18 cellular contexts compared by ENCODE assay signal in the genomic region with DNA sequence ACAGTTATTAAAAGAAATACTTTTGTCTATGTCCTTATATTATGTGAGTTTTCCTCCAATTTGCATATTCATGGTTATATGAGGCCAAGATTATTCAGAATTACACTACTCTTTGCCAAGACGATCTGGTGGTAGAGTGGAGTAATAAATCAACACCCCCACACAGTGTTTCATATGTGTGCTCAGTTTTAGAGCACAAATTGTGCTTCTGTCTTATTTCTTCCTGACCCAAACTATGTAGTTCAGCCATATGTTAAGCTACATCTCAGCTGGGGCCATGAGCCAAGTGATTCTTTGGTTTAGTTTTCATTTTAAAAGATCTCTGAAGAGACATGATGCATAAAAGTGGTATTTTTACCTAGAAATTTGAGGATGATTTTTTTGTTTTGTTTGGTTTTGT. TPM values are rescaled to one million over a fixed set of nuclear protein-coding genes. Genes with fewer than 3 reads are reported as not detected.
DNase-seq lines count a peak whose midpoint lies in the region; ATAC-seq, FAIRE-seq and TF ChIP-seq lines count a peak whose summit lies in the region.
"Had no signal": no experiment of that assay in that cellular context is flagged by ENCODE, and none has a peak within 500 bp of the region (broad histone marks: within the 10 kb centered on the region; RNA-seq: fewer than 3 reads in every experiment).

No MANE protein-coding gene starts in this region.

- dilution Hi-C loops in IMR-90 (cut with HindIII; ENCODE audit: low sequenced_read_pairs, unreplicated experiment), result no loop called here

- no CpG with 5 or more reads among the region's 1 CpG for WGBS in IMR-90 (ENCODE audit: extremely low coverage in 2 of 2, insufficient read length in 1 of 2), 2 experiments

- H3K9me3 Mint-ChIP-seq in activated T-cell treated with anti-CD3 and anti-CD28 coated beads, Interleukin-2, amount 50 U/mL, for 24 hours, result no peaks in the 10 kb centered on the region

- no peak overlapping the region for H3K4ac ChIP-seq in IMR-90 (ENCODE audit: low read depth, low read length)

- 0 out of 2 replicates have a peak, but pooled peaks cover 1% of the 10 kb centered on the region for H3K36me3 ChIP-seq in IMR-90 (ENCODE audit: control insufficient read depth, insufficient read depth, low read length)
- H3K36me3 ChIP-seq: Peyer's patch had no signal

- peak; percentile 85 for FAIRE-seq in urothelium cell line (lab: Jason Lieb, UNC)
- FAIRE-seq: A204.1, D721Med had no signal

- H3K18ac ChIP-seq in IMR-90 (ENCODE audit: low read depth, low read length), result no peak overlapping the region

- H3K27me3 ChIP-seq in IMR-90 (ENCODE audit: control insufficient read depth, insufficient read depth, low read length), result no peaks in the 10 kb centered on the region
- H3K27me3 ChIP-seq: Peyer's patch had no signal

- no peak overlapping the region for H2AFZ ChIP-seq in IMR-90 (replicated peaks; ENCODE audit: low read length, poor library complexity)

- no peak overlapping the region for H2AK9ac ChIP-seq in IMR-90 (replicated peaks; ENCODE audit: low read depth, low read length, poor library complexity)

- no TSS peak for BruUV-seq in IMR-90 (replicated peaks; lab: Mats Ljungman, UMichigan)

- peaks cover 41% of the 10 kb centered on the region for H3K36me3 Mint-ChIP-seq in activated T-cell treated with anti-CD3 and anti-CD28 coated beads, Interleukin-2, amount 50 U/mL, for 24 hours (ENCODE audit: low read depth)

- intact Hi-C loops in IMR-90 (cut with micrococcal nuclease), result no loop called here

- no peak for TF ChIP-seq RAD21 in IMR-90 (IDR thresholded peaks at IDR 0.05; ENCODE audit: low read length)

- no peak for TF ChIP-seq POLR2A in IMR-90 (IDR thresholded peaks at IDR 0.05; ENCODE audit: low read depth, low read length)

- H3K14ac ChIP-seq in IMR-90 (replicated peaks; ENCODE audit: low read depth, low read length), result no peak overlapping the region

- peak overlapping the region; percentile 44 for H3K27ac Mint-ChIP-seq in activated T-cell treated with anti-CD3 and anti-CD28 coated beads, Interleukin-2, amount 50 U/mL, for 24 hours

- no peaks in the 10 kb centered on the region for H3K79me1 ChIP-seq in IMR-90 (ENCODE audit: low read depth in 1 of 2, low read length in 2 of 2)

- H2BK120ac ChIP-seq in IMR-90 (ENCODE audit: low read depth, low read length), result no peak overlapping the region

- no peak overlapping the region for H4K91ac ChIP-seq in IMR-90 (ENCODE audit: insufficient read depth, low read depth, low read length)

- no peaks in the 10 kb centered on the region for H3K9me1 ChIP-seq in IMR-90 (ENCODE audit: insufficient read depth, low read length)

- no peak overlapping the region for H2AK5ac ChIP-seq in IMR-90 (ENCODE audit: low read depth, low read length)

- no peak overlapping the region for H4K8ac ChIP-seq in IMR-90 (ENCODE audit: low read depth in 2 of 2, low read length in 2 of 2)

- no peak overlapping the region for H4K5ac ChIP-seq in IMR-90 (ENCODE audit: low read depth, low read length)

- H3K27me3 Mint-ChIP-seq in activated T-cell treated with anti-CD3 and anti-CD28 coated beads, Interleukin-2, amount 50 U/mL, for 24 hours, result no peaks in the 10 kb centered on the region

- H3K4me1 ChIP-seq in IMR-90 (ENCODE audit: control insufficient read depth, insufficient read depth, low read length), result no peaks in the 10 kb centered on the region
- H3K4me1 ChIP-seq: Peyer's patch had no signal

- H3K4me1 Mint-ChIP-seq in activated T-cell treated with anti-CD3 and anti-CD28 coated beads, Interleukin-2, amount 50 U/mL, for 24 hours (ENCODE audit: low read depth), result no peaks in the 10 kb centered on the region

- CTCF ChIA-PET in IMR-90 (lab: Yijun Ruan, JAX), result no interaction called here

- H2BK20ac ChIP-seq in IMR-90 (ENCODE audit: low read depth, low read length), result no peak overlapping the region

- H2BK15ac ChIP-seq in IMR-90 (ENCODE audit: low read depth, low read length), result no peak overlapping the region; the same call in 2 of the 3 replicates

- no peak for TF ChIP-seq CTCF in IMR-90 (conservative IDR thresholded peaks at IDR 0.05; ENCODE audit: low read depth, low read length)
- no peak for TF ChIP-seq CTCF in fibroblast of mammary gland (conservative IDR thresholded peaks at IDR 0.05; ENCODE audit: control insufficient read depth, insufficient read depth, low read depth, low read length)

- H3K27ac ChIP-seq in IMR-90 (ENCODE audit: insufficient read depth, low read length), result no peak overlapping the region
- H3K27ac ChIP-seq: Peyer's patch had no signal

- ATAC-seq in IMR-90 (ENCODE audit: low read depth), result no peak
- no peak for ATAC-seq in GM19023 (IDR thresholded peaks at IDR 0.05; ENCODE audit: unreplicated experiment)

- H3K4me3 Mint-ChIP-seq in activated T-cell treated with anti-CD3 and anti-CD28 coated beads, Interleukin-2, amount 50 U/mL, for 24 hours, result no peak overlapping the region

- H3K56ac ChIP-seq in IMR-90 (ENCODE audit: extremely low read depth, insufficient read depth, low read length), result no peak overlapping the region

- no peaks in the 10 kb centered on the region for H3K9me3 ChIP-seq in IMR-90 (ENCODE audit: control insufficient read depth, insufficient read depth, low read length)
- H3K9me3 ChIP-seq: Peyer's patch had no signal

- H3K23ac ChIP-seq in IMR-90 (ENCODE audit: low read depth, low read length), result no peak overlapping the region

- H3K4me2 ChIP-seq in IMR-90 (ENCODE audit: low read depth, low read length), result no peak overlapping the region

- no peak overlapping the region for H3K9ac ChIP-seq in IMR-90 (ENCODE audit: low read depth, low read length)

- no peak overlapping the region for H2BK5ac ChIP-seq in IMR-90 (ENCODE audit: low read depth, low read length, poor library complexity, severe bottlenecking)

- no peaks in the 10 kb centered on the region for H4K20me1 ChIP-seq in IMR-90 (ENCODE audit: insufficient read depth, low read length)

- POLR2A ChIA-PET in IMR-90 (lab: Charles Lee; ENCODE audit: unreplicated experiment), result no interaction called here

- no peak for DNase-seq in activated T-cell treated with anti-CD3 and anti-CD28 coated beads, Interleukin-2, amount 50 U/mL, for 24 hours
- DNase-seq in activated T-cell treated with anti-CD3 and anti-CD28 coated beads, Interleukin-2, amount 50 U/mL, for 1 hour, result no peak
- DNase-seq in IMR-90, result peak; percentile 32
- peak; percentile 83 for DNase-seq in fibroblast of mammary gland (ENCODE audit: low read depth)
- DNase-seq in urothelium cell line (ENCODE audit: low spot score), result no peak
- no peak for DNase-seq in NCI-H2196 treated with DMSO at 0.1 percent for 48 hours (lab: John Stamatoyannopoulos, UW; ENCODE audit: unreplicated experiment)
- no peak for DNase-seq in pons (ENCODE audit: low spot score)
- DNase-seq: C1 segment of cervical spinal cord; DMS79 treated with DMSO at 0.1 percent for 48 hours; HCEC 1CT; NCI-H1092 treated with DMSO at 0.1 percent for 48 hours; NCI-H2081; NCI-H748 treated with DMSO at 0.1 percent for 48 hours; NK-92 treated with Interleukin-12 subunit alpha and Interleukin-12 subunit beta, amount 100 ng/mL, for 24 hours; Peyer's patch had no signal

- in situ Hi-C loops in IMR-90 (cut with MboI; ENCODE audit: low sequenced_read_pairs), result no loop called here

- H3K4me3 ChIP-seq in IMR-90 (ENCODE audit: insufficient read depth, low read depth, low read length) (no peak overlapping the region), fibroblast of mammary gland (ENCODE audit: control insufficient read depth, low read depth, low read length) (no peak overlapping the region)
- H3K4me3 ChIP-seq: Peyer's patch had no signal

TF ChIP-seq in IMR-90, 13 proteins besides CTCF, POLR2A, EP300 and RAD21:
- no peak for TF ChIP-seq NFE2L2 (IDR thresholded peaks at IDR 0.05; ENCODE audit: low read depth, low read length)

RNA-seq across cellular contexts. Expression of a gene that starts 26.8 kb away (rescaled TPM):
- total RNA-seq in IMR-90 (2012; rRNA removed), result under 0.01 TPM in 2 replicates
- polyA plus RNA-seq in IMR-90 (2012; rRNA removed), result 0.03 and 0.05 TPM in 2 replicates
- 0.01 and 0.02 TPM in 2 replicates for polyA plus RNA-seq in IMR-90 (2012; cell fraction: cytosol; rRNA removed)
- 0.07 TPM in 1 of 2 replicates, not detected in the other for polyA plus RNA-seq in IMR-90 (2012; cell fraction: nucleus; rRNA removed; ENCODE audit: low replicate concordance)

RNA-seq across cellular contexts. Expression of a gene that starts 36.4 kb away (rescaled TPM):
- 21.1 and 28.6 TPM in 2 replicates for total RNA-seq in IMR-90 (2012; rRNA removed)
- 21.4 and 28.3 TPM in 2 replicates for polyA plus RNA-seq in IMR-90 (2012; rRNA removed)
- polyA plus RNA-seq in IMR-90 (2012; cell fraction: cytosol; rRNA removed), result 4.9 and 5.6 TPM in 2 replicates
- polyA plus RNA-seq in IMR-90 (2012; cell fraction: nucleus; rRNA removed; ENCODE audit: low replicate concordance), result 2.0 and 8.6 TPM in 2 replicates

RNA-seq across cellular contexts. Expression of a gene that starts 37.0 kb away (rescaled TPM):
- not detected in 2 replicates for total RNA-seq in IMR-90 (2012; rRNA removed)
- not detected in 2 replicates for polyA plus RNA-seq in IMR-90 (2012; rRNA removed)
- polyA plus RNA-seq in IMR-90 (2012; cell fraction: cytosol; rRNA removed), result not detected in 2 replicates
- polyA plus RNA-seq in IMR-90 (2012; cell fraction: nucleus; rRNA removed; ENCODE audit: low replicate concordance), result 0.01 and 0.02 TPM in 2 replicates

Comparison
In these comparisons a context has a peak if more than half of its experiments do, and no peak if none do; other contexts are left out.
1. DNase-seq: peak in IMR-90 (single experiment) and fibroblast of mammary gland (single experiment); none in activated T-cell treated with anti-CD3 and anti-CD28 coated beads, Interleukin-2, amount 50 U/mL, for 24 hours (single experiment), activated T-cell treated with anti-CD3 and anti-CD28 coated beads, Interleukin-2, amount 50 U/mL, for 1 hour (single experiment), urothelium cell line (single experiment), NCI-H2196 treated with DMSO at 0.1 percent for 48 hours (single experiment) and pons (single experiment).